8 cellular contexts compared by ENCODE assay signal in the genomic region with DNA sequence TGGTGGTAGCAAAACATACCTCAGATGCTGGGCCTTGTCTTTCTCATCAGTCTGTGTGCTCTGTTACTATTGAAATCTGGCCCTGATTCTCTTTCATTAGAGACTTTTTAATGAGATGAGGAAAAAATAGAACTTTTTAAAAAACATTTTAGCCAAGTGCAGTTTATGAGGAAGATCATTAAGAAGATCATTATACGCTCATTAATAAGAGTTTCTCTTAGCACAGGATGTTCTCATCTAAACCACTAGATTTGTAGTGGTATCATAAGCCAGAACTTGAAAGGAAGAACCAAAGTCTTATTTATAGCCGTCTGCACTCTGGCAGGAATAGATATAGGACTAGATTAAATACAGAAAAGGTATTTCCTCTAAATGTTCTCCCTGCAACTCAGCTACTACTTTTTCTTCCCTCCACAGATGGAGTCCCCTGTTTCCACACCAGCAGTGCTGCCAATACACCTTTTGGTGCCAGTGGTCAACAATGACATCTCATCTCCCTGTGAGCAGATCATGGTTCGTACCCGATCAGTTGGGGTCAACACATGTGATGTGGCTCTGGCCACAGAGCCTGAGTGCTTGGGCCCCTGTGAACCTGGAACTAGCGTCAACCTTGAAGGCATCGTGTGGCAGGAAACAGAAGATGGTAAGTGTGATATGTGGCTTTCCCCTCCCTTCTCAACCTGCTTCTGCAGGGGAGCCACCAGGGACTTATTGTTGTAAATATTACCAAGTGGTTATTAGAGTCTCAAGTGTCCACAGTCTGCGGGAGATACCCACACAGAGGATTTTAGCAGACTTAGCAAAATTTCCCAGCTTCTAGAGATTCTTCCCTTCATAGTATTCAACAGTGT.
DNase-seq lines count a peak whose midpoint lies in the region; ATAC-seq and TF ChIP-seq lines count a peak whose summit lies in the region.

No MANE protein-coding gene starts in this region.

- H3K9me3 ChIP-seq in WERI-Rb-1 (ENCODE audit: severe bottlenecking): no peaks in the 10 kb centered on the region

- no peak overlapping the region for H3K4me3 Mint-ChIP-seq in nephron

- ATAC-seq in GM18520 (IDR thresholded peaks at IDR 0.05; ENCODE audit: unreplicated experiment) (peak; percentile 81), HG03103 (IDR thresholded peaks at IDR 0.05; ENCODE audit: low read depth, unreplicated experiment) (peak; percentile 44)

- H3K27ac Mint-ChIP-seq in nephron: peak overlapping the region in 2 of 3 experiments; percentile 48 to 66

- TF ChIP-seq CTCF in nephron (IDR thresholded peaks at IDR 0.05; ENCODE audit: unreplicated experiment in 3 of 3): no peak
- no peak for TF ChIP-seq CTCF in WERI-Rb-1 (IDR thresholded peaks at IDR 0.05; ENCODE audit: low read depth, low read length)

- intact Hi-C loops in posterior cingulate gyrus (cut with DNase I): no loop called here

- peaks cover 36% of the 10 kb centered on the region for H3K36me3 ChIP-seq in WERI-Rb-1

- H3K9me3 Mint-ChIP-seq in nephron: no peaks in the 10 kb centered on the region

- DNase-seq in activated CD8-positive, alpha-beta memory T cell treated with anti-CD3 and anti-CD28 coated beads, Interleukin-2, amount 50 U/mL, for 48 hours: peak; percentile 68
- DNase-seq in WERI-Rb-1: no peak
- DNase-seq in posterior cingulate gyrus: no peak
- DNase-seq in mucosa of gallbladder (ENCODE audit: low spot score): no peak
- DNase-seq in SHP77 treated with DMSO at 0.1 percent for 48 hours (lab: John Stamatoyannopoulos, UW): no peak

- no peaks in the 10 kb centered on the region for H3K27me3 ChIP-seq in WERI-Rb-1 (ENCODE audit: insufficient read depth, low read depth, severe bottlenecking)

- H3K4me3 ChIP-seq in WERI-Rb-1 (ENCODE audit: low read depth, low read length): no peak overlapping the region

- H3K27me3 Mint-ChIP-seq in nephron (ENCODE audit: low read depth): no peaks in the 10 kb centered on the region

- peaks cover 58% of the 10 kb centered on the region for H3K4me1 Mint-ChIP-seq in nephron

- no peak overlapping the region for H3K27ac ChIP-seq in WERI-Rb-1

- peaks cover 24% of the 10 kb centered on the region for H3K36me3 Mint-ChIP-seq in nephron (ENCODE audit: low read depth)
